In genomic region chrX:130109429-130110378, GRCh38 we compare ENCODE assay signal across 8 cellular contexts.
DNase-seq lines count a peak whose midpoint lies in the region; ATAC-seq lines count a peak whose summit lies in the region.

No MANE protein-coding gene starts in this region.

- H3K4me3 ChIP-seq in iPS-11a (ENCODE audit: low read depth, low read length) = peak overlapping the region; percentile 20

- DNase-seq in DMS 273 (lab: John Stamatoyannopoulos, UW; ENCODE audit: unreplicated experiment) = peak; percentile 58
- no peak for DNase-seq in DMS 273 treated with DMSO at 0.1 percent for 48 hours (lab: John Stamatoyannopoulos, UW)
- DNase-seq in activated naive CD4-positive, alpha-beta T cell treated with anti-CD3 and anti-CD28 coated beads, Interleukin-2, amount 50 U/mL, for 16 hours = peak; percentile 16
- peak; percentile 3 for DNase-seq in stimulated activated naive CD4-positive, alpha-beta T cell treated with Interleukin-2 at 50 U/mL for 16 hours (lab: John Stamatoyannopoulos, UW)
- DNase-seq in NCI-H524 treated with DMSO at 0.1 percent for 48 hours (lab: John Stamatoyannopoulos, UW) = no peak
- no peak for DNase-seq in NOMO-1 (lab: John Stamatoyannopoulos, UW; ENCODE audit: unreplicated experiment in 2 of 2)

- peak; percentile 1 for ATAC-seq in HG03442 (IDR thresholded peaks at IDR 0.05; ENCODE audit: unreplicated experiment)

Comparison
In these comparisons a context has a peak if more than half of its experiments do, and no peak if none do; other contexts are left out.
1. DNase-seq: peak in DMS 273 (single experiment), activated naive CD4-positive, alpha-beta T cell treated with anti-CD3 and anti-CD28 coated beads, Interleukin-2, amount 50 U/mL, for 16 hours (single experiment) and stimulated activated naive CD4-positive, alpha-beta T cell treated with Interleukin-2 at 50 U/mL for 16 hours (single experiment); none in DMS 273 treated with DMSO at 0.1 percent for 48 hours (single experiment), NCI-H524 treated with DMSO at 0.1 percent for 48 hours (single experiment) and NOMO-1 (0 of 2).